ENCODE assay signal across 8 cellular contexts in the genomic region with DNA sequence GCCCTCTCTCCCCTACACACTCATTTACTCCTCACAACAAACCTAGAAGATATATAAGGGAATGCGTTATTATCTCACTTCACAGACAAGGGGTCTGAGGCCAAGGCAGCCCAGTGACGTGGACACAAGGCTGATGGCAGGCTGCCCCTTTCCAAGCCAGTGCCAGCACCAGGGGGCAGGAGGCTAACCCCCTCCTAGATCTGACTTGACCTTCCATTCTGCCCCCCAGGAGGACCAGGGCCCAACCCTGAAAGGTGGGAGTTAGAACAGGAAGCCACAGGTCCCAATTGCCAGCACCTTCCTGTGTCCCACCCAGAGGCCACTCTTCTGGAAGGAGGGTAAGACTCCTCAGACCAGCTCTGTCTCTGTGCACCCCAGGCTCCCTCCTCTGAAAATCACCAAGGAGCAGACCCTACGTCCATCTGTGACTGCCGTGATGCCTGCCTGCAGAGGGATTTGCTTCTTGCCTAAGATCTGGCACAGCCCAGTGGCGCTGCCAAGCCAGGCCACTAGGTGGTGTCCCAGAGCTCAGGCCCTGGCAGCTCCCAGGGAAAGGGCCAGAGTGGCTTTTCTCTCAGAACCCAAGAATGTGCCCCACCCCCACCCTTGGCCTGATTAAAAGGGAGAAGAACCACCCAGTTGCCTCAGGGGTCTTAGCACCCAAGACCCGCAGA. TPM values are rescaled to one million over a fixed set of nuclear protein-coding genes. Genes with fewer than 3 reads are reported as not detected.
DNase-seq lines count a peak whose midpoint lies in the region; TF ChIP-seq lines count a peak whose summit lies in the region.

No MANE protein-coding gene starts in this region.

- H3K9me3 ChIP-seq in right atrium auricular region, result no peaks in the 10 kb centered on the region

- DNase-seq in NCI-H1417 (lab: John Stamatoyannopoulos, UW), result peak; percentile 72 to 86 (median 75)
- DNase-seq in NCI-H1417 treated with DMSO at 0.1 percent for 48 hours (lab: John Stamatoyannopoulos, UW), result no peak
- peak; percentile 83 for DNase-seq in NB4 (ENCODE audit: low read depth)
- peak; percentile 70 for DNase-seq in T-helper 9 cell
- DNase-seq in anterior cingulate cortex (lab: John Stamatoyannopoulos, UW), result peak in 52 of 58 donors; percentile 28 to 86 (median 70)
- DNase-seq in right atrium auricular region (ENCODE audit: low spot score), result peak; percentile 97
- peak; percentile 88 for DNase-seq in ureter (ENCODE audit: low spot score)

- no peak overlapping the region for H3K4me3 ChIP-seq in NB4 (ENCODE audit: low read depth, low read length)
- no peak overlapping the region for H3K4me3 ChIP-seq in right atrium auricular region
- peak overlapping the region; percentile 58 for H3K4me3 ChIP-seq in rectal smooth muscle tissue (ENCODE audit: low read length)

- no peaks in the 10 kb centered on the region for H3K27me3 ChIP-seq in right atrium auricular region
- no peaks in the 10 kb centered on the region for H3K27me3 ChIP-seq in rectal smooth muscle tissue (ENCODE audit: control insufficient read depth, insufficient read depth, low read length)

- H3K9ac ChIP-seq in rectal smooth muscle tissue (ENCODE audit: low read length), result no peak overlapping the region

- H3K4me1 ChIP-seq in right atrium auricular region, result peaks cover 4 to 80% of the 10 kb centered on the region in 2 donors
- peaks cover 83% of the 10 kb centered on the region for H3K4me1 ChIP-seq in rectal smooth muscle tissue (ENCODE audit: control insufficient read depth, insufficient read depth, low read length)

- TF ChIP-seq POLR2A in NB4 (IDR thresholded peaks at IDR 0.05; ENCODE audit: extremely low read depth, insufficient read length), result no peak

- peak; percentile 96 for TF ChIP-seq CTCF in NB4 (IDR thresholded peaks at IDR 0.05; ENCODE audit: low read depth, low read length)
- peak; percentile 98 to 99 for TF ChIP-seq CTCF in right atrium auricular region (IDR thresholded peaks at IDR 0.05)

- H3K27ac ChIP-seq in right atrium auricular region (peak overlapping the region; percentile 91 to 96), rectal smooth muscle tissue (ENCODE audit: low read depth, low read length) (peak overlapping the region; percentile 99)

- H3K36me3 ChIP-seq in right atrium auricular region (no peaks in the 10 kb centered on the region), rectal smooth muscle tissue (ENCODE audit: control insufficient read depth, insufficient read depth, low read length) (no peaks in the 10 kb centered on the region)

RNA-seq across cellular contexts. Expression of a gene that starts 42.4 kb away (rescaled TPM):
- total RNA-seq in right atrium auricular region (10 to 100 TPM; 24.1 to 35.3 TPM), ureter (37.5 TPM)
